Comparison of ENCODE assay signal across 15 cellular contexts in genomic region chr5:173535976-173536639, GRCh38.
A peak's percentile ranks its signal among the peaks of the same experiment; 100 is the strongest.
DNase-seq lines count a peak whose midpoint lies in the region; ATAC-seq, FAIRE-seq and TF ChIP-seq lines count a peak whose summit lies in the region.
"Had no signal": no experiment of that assay in that cellular context is flagged by ENCODE, and none has a peak within 500 bp of the region (broad histone marks: within the 10 kb centered on the region; RNA-seq: fewer than 3 reads in every experiment).

No MANE protein-coding gene starts in this region.

- DNase-seq in EL (peak; percentile 16), M059J (ENCODE audit: low read depth) (peak; percentile 65), choroid plexus epithelial cell (ENCODE audit: low read depth) (peak; percentile 23), mesenchymal stem cell (peak; percentile 28), mesenteric fat pad (ENCODE audit: low spot score) (no peak), GM12891 (ENCODE audit: insufficient read length, low spot score) (no peak)
- DNase-seq in activated CD4-positive, CD25-positive, alpha-beta regulatory T cell treated with anti-CD3 and anti-CD28 coated beads, Interleukin-2, amount 50 U/mL, for 72 hours = no peak
- DNase-seq: DMS79, NCI-H1436 treated with DMSO at 0.1 percent for 48 hours, NCI-H2081 treated with DMSO at 0.1 percent for 48 hours, NCI-H524, OCI-M1 had no signal

- peak overlapping the region in 1 of 2 experiments; percentile 77 for H2BK12ac ChIP-seq in mesenchymal stem cell (ENCODE audit: low read length in 2 of 2)

- peaks cover 2% of the 10 kb centered on the region for H3K4me1 ChIP-seq in mesenchymal stem cell (ENCODE audit: control insufficient read depth, insufficient read depth, low read depth, low read length)

- H3K4me2 ChIP-seq in mesenchymal stem cell (ENCODE audit: low read length, poor library complexity, severe bottlenecking) = no peak overlapping the region

- no peaks in the 10 kb centered on the region for H3K9me3 ChIP-seq in mesenchymal stem cell (ENCODE audit: control insufficient read depth, low read length)

- no peak overlapping the region for H4K8ac ChIP-seq in mesenchymal stem cell (ENCODE audit: low read length)

- H3K79me1 ChIP-seq in mesenchymal stem cell (replicated peaks; ENCODE audit: low read length, poor library complexity, severe bottlenecking) = no peaks in the 10 kb centered on the region

- H3K4me3 ChIP-seq in choroid plexus epithelial cell (ENCODE audit: low read depth, low read length) (no peak overlapping the region), mesenchymal stem cell (ENCODE audit: insufficient read depth in 1 of 2, low read depth in 1 of 2, low read length in 2 of 2) (no peak overlapping the region)

- no peak overlapping the region for H3K14ac ChIP-seq in mesenchymal stem cell (ENCODE audit: low read length in 2 of 2)

- H3K18ac ChIP-seq in mesenchymal stem cell (ENCODE audit: low read depth in 1 of 2, low read length in 2 of 2) = peak overlapping the region in 1 of 2 experiments; percentile 28

- H3K4ac ChIP-seq in mesenchymal stem cell (ENCODE audit: low read depth in 1 of 2, low read length in 2 of 2) = no peak overlapping the region

- H3K27me3 ChIP-seq in mesenchymal stem cell (ENCODE audit: control insufficient read depth in 1 of 2, insufficient read depth in 1 of 2, low read length in 2 of 2) = no peaks in the 10 kb centered on the region

- H2AK5ac ChIP-seq in mesenchymal stem cell (ENCODE audit: low read length, severe bottlenecking) = no peak overlapping the region

- no peak overlapping the region for H4K91ac ChIP-seq in mesenchymal stem cell (ENCODE audit: low read length)

- no peak for ATAC-seq in GM21723 (IDR thresholded peaks at IDR 0.05; ENCODE audit: unreplicated experiment)
- ATAC-seq: HepG2 had no signal

- H2BK5ac ChIP-seq in mesenchymal stem cell (ENCODE audit: low read depth, low read length, poor library complexity, severe bottlenecking) = no peak overlapping the region

- peak overlapping the region; percentile 33 for H2BK15ac ChIP-seq in mesenchymal stem cell (ENCODE audit: low read depth, poor library complexity, severe bottlenecking)

- no peak for TF ChIP-seq CTCF in choroid plexus epithelial cell (conservative IDR thresholded peaks at IDR 0.05; ENCODE audit: low read depth, low read length)

- no peaks in the 10 kb centered on the region for H3K36me3 ChIP-seq in mesenchymal stem cell (ENCODE audit: control insufficient read depth in 1 of 2, insufficient read depth in 2 of 2, low read depth in 1 of 2, low read length in 2 of 2)

- FAIRE-seq in GM12891 (lab: Jason Lieb, UNC) = no peak
- FAIRE-seq: H1, HepG2 had no signal

- no peak overlapping the region for H3K9ac ChIP-seq in mesenchymal stem cell (ENCODE audit: low read length)

- H3K23ac ChIP-seq in mesenchymal stem cell (ENCODE audit: low read length in 2 of 2) = peak overlapping the region in 1 of 2 experiments; percentile 5

- H2AFZ ChIP-seq in mesenchymal stem cell (ENCODE audit: low read depth, low read length) = no peak overlapping the region

- no peak overlapping the region for H2BK120ac ChIP-seq in mesenchymal stem cell (ENCODE audit: low read depth, low read length)

- 93% methylated on average over 2 of the region's 3 CpGs for WGBS in mesenchymal stem cell

- TF ChIP-seq POLR2A in GM12891 (IDR thresholded peaks at IDR 0.05; ENCODE audit: low read depth, low read length) = no peak

- no peak overlapping the region for H3K27ac ChIP-seq in mesenchymal stem cell (ENCODE audit: low read length, poor library complexity, severe bottlenecking)

TF ChIP-seq in GM12891, 5 proteins besides CTCF, POLR2A, EP300 and RAD21:
- TF ChIP-seq POLR2AphosphoS5 (IDR thresholded peaks at IDR 0.05; ENCODE audit: low read depth, low read length) (no peak), SPI1 (IDR thresholded peaks at IDR 0.05; ENCODE audit: low read depth, low read length) (no peak), POU2F2 (IDR thresholded peaks at IDR 0.05; ENCODE audit: low read depth, low read length) (no peak), PAX5 (IDR thresholded peaks at IDR 0.05; ENCODE audit: insufficient read depth, low read length, severe bottlenecking) (no peak), TAF1 (IDR thresholded peaks at IDR 0.05; ENCODE audit: low read depth, low read length) (no peak)
TF ChIP-seq in GM12891: peak in this region for 0.

Comparison
In these comparisons a context has a peak if more than half of its experiments do, and no peak if none do; other contexts are left out.
1. DNase-seq: peak in EL (single experiment), M059J (single experiment), choroid plexus epithelial cell (single experiment) and mesenchymal stem cell (single experiment); none in mesenteric fat pad (single experiment), activated CD4-positive, CD25-positive, alpha-beta regulatory T cell treated with anti-CD3 and anti-CD28 coated beads, Interleukin-2, amount 50 U/mL, for 72 hours (single experiment) and GM12891 (single experiment).